In genomic region chr17:73278049-73278464, GRCh38 we compare ENCODE assay signal across 13 cellular contexts. TPM values are rescaled to one million over a fixed set of nuclear protein-coding genes. Genes with fewer than 3 reads are reported as not detected.
DNase-seq lines count a peak whose midpoint lies in the region; ATAC-seq and TF ChIP-seq lines count a peak whose summit lies in the region.
"Had no signal": no experiment of that assay in that cellular context is flagged by ENCODE, and none has a peak within 500 bp of the region (broad histone marks: within the 10 kb centered on the region; RNA-seq: fewer than 3 reads in every experiment).

No MANE protein-coding gene starts in this region.

- CTCF ChIA-PET in mammary epithelial cell (lab: Charles Lee; ENCODE audit: low non-redundant PET): no interaction called here

- dilution Hi-C loops in mammary epithelial cell (cut with HindIII; ENCODE audit: low sequenced_read_pairs): no loop called here

- no peaks in the 10 kb centered on the region for H4K20me1 ChIP-seq in mammary epithelial cell (ENCODE audit: insufficient read depth, low read length)

- H3K4me3 ChIP-seq in breast epithelium (no peak overlapping the region), mammary epithelial cell (replicated peaks in 1 of 3; ENCODE audit: insufficient read depth in 1 of 3, low read depth in 2 of 3, low read length in 3 of 3) (no peak overlapping the region), heart right ventricle (no peak overlapping the region), psoas muscle (no peak overlapping the region)

- H3K9me3 ChIP-seq in breast epithelium: no peaks in the 10 kb centered on the region
- H3K9me3 ChIP-seq in mammary epithelial cell (replicated peaks; ENCODE audit: insufficient read depth, low read length): no peaks in the 10 kb centered on the region
- no peaks in the 10 kb centered on the region for H3K9me3 ChIP-seq in heart right ventricle
- H3K9me3 ChIP-seq in psoas muscle: no peaks in the 10 kb centered on the region

- H3K36me3 ChIP-seq in breast epithelium (no peaks in the 10 kb centered on the region), mammary epithelial cell (ENCODE audit: insufficient read depth, low read length) (no peaks in the 10 kb centered on the region), heart right ventricle (peaks cover 0 to 16% (median 0%) of the 10 kb centered on the region in 9 donors), psoas muscle (ENCODE audit: insufficient read depth in 1 of 2, low read depth in 1 of 2) (no peaks in the 10 kb centered on the region)

- H2AFZ ChIP-seq in mammary epithelial cell (ENCODE audit: low read depth, low read length): no peak overlapping the region
- H2AFZ ChIP-seq: parathyroid adenoma had no signal

- H3K4me1 ChIP-seq in breast epithelium (peaks cover 8 to 10% of the 10 kb centered on the region in 2 donors), mammary epithelial cell (ENCODE audit: insufficient read depth, low read length) (peaks cover 8% of the 10 kb centered on the region), heart right ventricle (peaks cover 13 to 41% (median 27%) of the 10 kb centered on the region in 9 donors), psoas muscle (peaks cover 11% of the 10 kb centered on the region)

- no peak for TF ChIP-seq POLR2A in breast epithelium (IDR thresholded peaks at IDR 0.05)

- H3K79me2 ChIP-seq in mammary epithelial cell (ENCODE audit: insufficient read depth, low read length): no peaks in the 10 kb centered on the region
- H3K79me2 ChIP-seq: parathyroid adenoma had no signal

- ATAC-seq in heart right ventricle (peak; percentile 40 to 87 (median 60)), psoas muscle (peak in 3 of 4 donors; percentile 35 to 74 (median 43))
- ATAC-seq: activated naive CD8-positive, alpha-beta T cell treated with anti-CD3 and anti-CD28 coated beads, Interleukin-2, amount 50 U/mL, for 24 hours had no signal

- intact Hi-C loops in breast epithelium (cut with DNase I; ENCODE audit: low total_unique reads) (no loop called here), mammary epithelial cell (cut with micrococcal nuclease) (no loop called here), heart right ventricle (cut with DNase I) (loop anchor here in 2 of 10 donors (5.0 kb wide), 1 partner anchor 34 kb away; the partner anchor contains the start of gene CDC42EP4 (in 2 of the 2)), psoas muscle (cut with DNase I) (no loop called here)

- DNase-seq in breast epithelium (ENCODE audit: low spot score in 2 of 2): no peak
- no peak for DNase-seq in mammary epithelial cell
- no peak for DNase-seq in heart right ventricle
- DNase-seq in psoas muscle: no peak
- no peak for DNase-seq in occipital lobe (lab: John Stamatoyannopoulos, UW)
- no peak for DNase-seq in NCI-H2081 (lab: John Stamatoyannopoulos, UW)
- no peak for DNase-seq in activated naive CD4-positive, alpha-beta T cell treated with Interleukin-2 at 50 U/mL for 16 hours
- no peak for DNase-seq in C1 segment of cervical spinal cord (lab: John Stamatoyannopoulos, UW)
- DNase-seq: activated CD4-positive, CD25-positive, alpha-beta regulatory T cell treated with anti-CD3 and anti-CD28 coated beads, Interleukin-2, amount 50 U/mL, for 72 hours; activated naive CD8-positive, alpha-beta T cell treated with anti-CD3 and anti-CD28 coated beads, Interleukin-2, amount 50 U/mL, for 24 hours; IMR-90; NCI-H1048 had no signal

- peak overlapping the region; percentile 78 to 88 for H3K27ac ChIP-seq in breast epithelium
- no peak overlapping the region for H3K27ac ChIP-seq in mammary epithelial cell (ENCODE audit: insufficient read depth, low read depth, low read length)
- H3K27ac ChIP-seq in heart right ventricle: peak overlapping the region in 9 of 10 donors; percentile 60 to 83 (median 75)
- H3K27ac ChIP-seq in psoas muscle: no peak overlapping the region
- H3K27ac ChIP-seq: parathyroid adenoma had no signal

- no peak overlapping the region for H3K9ac ChIP-seq in mammary epithelial cell (ENCODE audit: insufficient read depth, low read length)
- H3K9ac ChIP-seq: parathyroid adenoma had no signal

- BruUV-seq in mammary epithelial cell (replicated peaks; lab: Mats Ljungman, UMichigan): no TSS peak

- 60% methylated on average over 7 of the region's 7 CpGs for WGBS in mammary epithelial cell (ENCODE audit: low coverage, missing lambda C conversion rate)
- WGBS in heart right ventricle, 2 donors: 48 to 51% methylated on average over 7 of the region's 7 CpGs
- 50 to 57% (median 51%) methylated on average over 7 of the region's 7 CpGs for WGBS in psoas muscle, 3 donors

- H3K27me3 ChIP-seq in breast epithelium: no peaks in the 10 kb centered on the region
- H3K27me3 ChIP-seq in mammary epithelial cell (ENCODE audit: insufficient read depth, low read length): no peaks in the 10 kb centered on the region
- H3K27me3 ChIP-seq in heart right ventricle: no peaks in the 10 kb centered on the region
- H3K27me3 ChIP-seq in psoas muscle (ENCODE audit: insufficient read depth in 3 of 3, low read length in 2 of 3): no peaks in the 10 kb centered on the region

- in situ Hi-C loops in mammary epithelial cell (cut with MboI; ENCODE audit: low sequenced_read_pairs in 2 of 2): no loop called here

- H3K4me2 ChIP-seq in mammary epithelial cell (ENCODE audit: insufficient read depth, low read depth, low read length): no peak overlapping the region

- no peak for TF ChIP-seq CTCF in breast epithelium (IDR thresholded peaks at IDR 0.05)
- TF ChIP-seq CTCF in mammary epithelial cell (conservative IDR thresholded peaks at IDR 0.05 in 1 of 2, IDR thresholded peaks at IDR 0.05 in 1 of 2; ENCODE audit: extremely low read depth in 1 of 2, insufficient read depth in 1 of 2, low read depth in 1 of 2, low read length in 2 of 2): no peak
- TF ChIP-seq CTCF in heart right ventricle (IDR thresholded peaks at IDR 0.05): no peak
- no peak for TF ChIP-seq CTCF in psoas muscle (IDR thresholded peaks at IDR 0.05)

RNA-seq across cellular contexts. Expression of gene CPSF4L, which starts 16.4 kb away (rescaled TPM):
- total RNA-seq in breast epithelium (under 1 TPM in 1 of 3 donors, not detected in 2; 0.29 TPM), mammary epithelial cell (not detected), heart right ventricle (not detected), psoas muscle (not detected), occipital lobe (not detected)
- polyA plus RNA-seq in mammary epithelial cell (not detected), heart right ventricle (not detected), psoas muscle (not detected)
- not detected for polyA minus RNA-seq in mammary epithelial cell
- total RNA-seq: IMR-90 had no signal
- polyA plus RNA-seq: IMR-90 had no signal

RNA-seq across cellular contexts. Expression of gene CDC42EP4, which starts 33.7 kb away (rescaled TPM):
- total RNA-seq in breast epithelium (100 to 1,000 TPM in 2 of 3 donors, 10 to 100 TPM in 1; 71.0 to 141 (median 112) TPM), mammary epithelial cell (10 to 100 TPM; 21.4 to 25.3 TPM), heart right ventricle (10 to 100 TPM; 22.0 to 87.6 (median 32.1) TPM), psoas muscle (10 to 100 TPM; 13.7 to 24.4 (median 18.1) TPM), occipital lobe (84.2 TPM)
- polyA plus RNA-seq in mammary epithelial cell (17.2 TPM), heart right ventricle (10 to 100 TPM; 18.6 to 32.8 TPM), psoas muscle (10 to 100 TPM; 10.7 to 24.1 (median 21.7) TPM)
- polyA minus RNA-seq in mammary epithelial cell: 20.4 TPM

Comparison
In these comparisons a context has a peak if more than half of its experiments do, and no peak if none do; other contexts are left out.
1. H3K27ac ChIP-seq: peak in breast epithelium (2 of 2) and heart right ventricle (9 of 10); none in mammary epithelial cell (single experiment) and psoas muscle (single experiment).